ENCODE assay signal across 35 cellular contexts in the genomic region with DNA sequence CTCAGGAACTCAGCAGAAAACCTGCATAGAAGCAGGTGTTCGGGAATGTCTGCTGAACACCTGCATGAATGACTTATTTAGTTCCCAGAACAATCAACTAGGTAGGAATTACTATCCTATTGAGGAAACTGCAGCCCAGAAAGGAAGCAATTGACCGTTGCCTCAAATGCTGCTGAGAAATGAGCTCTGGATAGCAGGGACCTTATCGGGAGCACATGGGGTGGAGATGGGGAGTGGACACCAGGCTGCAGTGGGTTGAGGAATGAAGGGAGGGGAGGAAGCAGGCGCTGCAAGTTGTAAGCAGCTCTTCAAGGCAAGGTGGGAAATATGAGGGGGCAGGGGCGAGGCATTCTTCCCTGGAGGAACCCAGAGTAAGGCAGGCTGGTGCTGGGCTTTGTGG. TPM values are rescaled to one million over a fixed set of nuclear protein-coding genes. Genes with fewer than 3 reads are reported as not detected.
"Had no signal": no experiment of that assay in that cellular context is flagged by ENCODE, and none has a peak within 500 bp of the region (broad histone marks: within the 10 kb centered on the region; RNA-seq: fewer than 3 reads in every experiment).

No MANE protein-coding gene starts in this region.

- H3K36me3 ChIP-seq: ascending aorta, breast epithelium, cardiac muscle cell, esophagus squamous epithelium, gastroesophageal sphincter had no signal

- DNase-seq: activated CD4-positive, alpha-beta memory T cell treated with anti-CD3 and anti-CD28 coated beads, Interleukin-2, amount 10 ng/mL, durations not matched to agents 7 days and 5 days; activated CD4-positive, alpha-beta T cell treated with anti-CD3 and anti-CD28 coated beads for 1 hour; activated CD4-positive, alpha-beta T cell treated with anti-CD3 and anti-CD28 coated beads for 4 hours; activated CD4-positive, alpha-beta T cell treated with anti-CD3 and anti-CD28 coated beads, Interleukin-2, amount 10 ng/mL, durations not matched to agents 7 days and 5 days; activated CD4-positive, alpha-beta T cell treated with anti-CD3 and anti-CD28 coated beads, Interleukin-2, amount 50 U/mL, for 4 hours; activated CD8-positive, alpha-beta memory T cell treated with anti-CD3 and anti-CD28 coated beads, Interleukin-2, amount 50 U/mL, for 48 hours; activated gamma-delta T cell; activated naive CD4-positive, alpha-beta T cell; activated naive CD4-positive, alpha-beta T cell treated with anti-CD3 and anti-CD28 coated beads, Interleukin-2, amount 10 ng/mL, durations not matched to agents 7 days and 5 days; activated naive CD8-positive, alpha-beta T cell treated with anti-CD3 and anti-CD28 coated beads, Interleukin-2, amount 10 ng/mL, durations not matched to agents 7 days and 5 days; activated T-cell treated with anti-CD3 and anti-CD28 coated beads for 4 hours; activated T-cell treated with anti-CD3 and anti-CD28 coated beads, Interleukin-2, amount 50 U/mL, for 24 hours; activated T-cell treated with anti-CD3 and anti-CD28 coated beads, Interleukin-2, amount 50 U/mL, for 72 hours; central memory CD4-positive, alpha-beta T cell; cerebellar nuclear complex; cortex of kidney; dermis blood vessel endothelial cell; effector CD4-positive, alpha-beta T cell; effector memory CD8-positive, alpha-beta T cell; esophagus squamous epithelium; foreskin melanocyte; T-helper 1 cell; T-helper 17 cell; T1000 had no signal

- H3K4me1 ChIP-seq: ascending aorta, breast epithelium, gastroesophageal sphincter had no signal

- H3K27me3 ChIP-seq: ascending aorta, breast epithelium, cardiac muscle cell, esophagus squamous epithelium, gastroesophageal sphincter had no signal

- H3K4me3 ChIP-seq: ascending aorta, breast epithelium, cardiac muscle cell, esophagus squamous epithelium, gastroesophageal sphincter had no signal

- H3K27ac ChIP-seq: ascending aorta, breast epithelium, cardiac muscle cell, esophagus squamous epithelium, gastroesophageal sphincter, VCaP had no signal

- H3K9me3 ChIP-seq: ascending aorta, breast epithelium, esophagus squamous epithelium, gastroesophageal sphincter had no signal

- FAIRE-seq: TTC549 had no signal

- ATAC-seq: activated naive CD4-positive, alpha-beta T cell treated with anti-CD3 and anti-CD28 coated beads, Interleukin-2, amount 50 U/mL, for 72 hours; activated T-cell treated with anti-CD3 and anti-CD28 coated beads, Interleukin-2, amount 50 U/mL, for 72 hours; effector memory CD8-positive, alpha-beta T cell; gastroesophageal sphincter; T-helper 17 cell; WTC11 had no signal

RNA-seq across cellular contexts. Expression of a gene that starts 10.8 kb away (rescaled TPM):
- total RNA-seq: activated CD4-positive, alpha-beta memory T cell treated with anti-CD3 and anti-CD28 coated beads, Interleukin-2, amount 10 ng/mL, durations not matched to agents 7 days and 5 days; activated CD4-positive, alpha-beta T cell treated with anti-CD3 and anti-CD28 coated beads, Interleukin-2, amount 10 ng/mL, durations not matched to agents 7 days and 5 days; activated T-cell treated with anti-CD3 and anti-CD28 coated beads, Interleukin-2, amount 50 U/mL, for 72 hours; ascending aorta; fibroblast of lung; fibroblast of villous mesenchyme; glomerular endothelial cell; T-helper 17 cell; WTC11 had no signal
- polyA plus RNA-seq: cardiac muscle cell, fibroblast of lung had no signal
